In the genomic region with DNA sequence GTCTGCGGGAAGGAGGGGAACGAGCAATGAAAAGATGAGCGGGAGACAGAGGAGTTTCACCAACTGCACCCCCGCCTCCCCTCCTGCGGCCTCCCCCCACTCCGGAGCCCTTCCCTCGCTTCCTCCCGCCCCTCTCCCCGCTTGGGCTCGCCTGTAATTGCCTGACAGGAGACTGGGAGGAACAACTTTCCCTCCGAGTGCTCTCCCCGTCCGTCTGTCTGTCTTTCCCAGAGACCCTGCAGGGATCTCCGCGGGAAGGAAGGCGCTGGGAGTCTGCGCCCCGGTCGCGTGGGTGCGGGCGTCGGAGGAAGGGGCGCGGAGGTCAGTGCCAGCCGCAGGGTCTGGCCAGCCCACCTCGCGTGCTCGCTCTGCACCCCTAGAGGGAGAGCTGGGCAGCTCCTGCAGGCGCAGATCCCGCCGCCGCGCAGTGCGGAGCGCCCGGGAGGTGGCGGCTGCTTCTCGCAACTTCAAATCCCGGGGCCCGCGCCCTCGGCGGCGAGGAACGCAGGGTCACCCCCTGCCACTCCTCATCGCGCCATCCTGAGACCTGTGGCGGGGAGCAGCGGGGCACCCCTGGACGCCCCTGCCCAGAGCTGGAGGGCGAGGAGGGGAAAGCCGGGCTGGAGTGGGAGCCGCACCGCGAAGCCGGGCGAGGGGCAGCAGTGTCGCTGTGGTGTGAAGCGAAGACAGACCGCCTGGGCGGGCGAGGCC, we compare ENCODE assay signal across 8 cellular contexts. TPM values are rescaled to one million over a fixed set of nuclear protein-coding genes. Genes with fewer than 3 reads are reported as not detected.
A peak's percentile ranks its signal among the peaks of the same experiment; 100 is the strongest.
DNase-seq lines count a peak whose midpoint lies in the region; ATAC-seq and TF ChIP-seq lines count a peak whose summit lies in the region.

No MANE protein-coding gene starts in this region.

- H3K4me2 ChIP-seq in trophoblast cell (ENCODE audit: low read length) (peak overlapping the region; percentile 98), Karpas-422 (ENCODE audit: low read depth, low read length, poor library complexity, severe bottlenecking) (no peak overlapping the region)

- peak overlapping the region; percentile 96 for H3K18ac ChIP-seq in trophoblast cell (ENCODE audit: low read length)

- peak overlapping the region; percentile 59 for H4K8ac ChIP-seq in trophoblast cell (ENCODE audit: low read depth, low read length)

- H3K79me1 ChIP-seq in trophoblast cell (ENCODE audit: low read length) = peaks cover 29% of the 10 kb centered on the region

- WGBS in trophoblast cell (ENCODE audit: extremely low coverage, insufficient coverage, insufficient read length) = no CpG with 5 or more reads among the region's 63 CpGs

- H2BK12ac ChIP-seq in trophoblast cell (ENCODE audit: low read length) = peak overlapping the region; percentile 27

- peak; percentile 86 for DNase-seq in BE2C
- peak; percentile 72 for DNase-seq in GOT3 (lab: John Stamatoyannopoulos, UW)
- DNase-seq in OCI-M1 (lab: John Stamatoyannopoulos, UW) = peak; percentile 62
- peak; percentile 11 to 82 for DNase-seq in ascending aorta (ENCODE audit: low spot score in 2 of 2)
- peak; percentile 88 for DNase-seq in left ventricle myocardium superior
- peak; percentile 28 to 58 for DNase-seq in trophoblast cell
- no peak for DNase-seq in Karpas-422

- no peaks in the 10 kb centered on the region for H3K9me2 ChIP-seq in Karpas-422 (replicated peaks; ENCODE audit: insufficient read depth, low read length)

- H4K20me1 ChIP-seq in Karpas-422 (ENCODE audit: insufficient read depth, low read depth, low read length) = no peaks in the 10 kb centered on the region

- H3K36me3 ChIP-seq in BE2C (peaks cover 4% of the 10 kb centered on the region), ascending aorta (peaks cover 0 to under 1% of the 10 kb centered on the region in 2 donors), trophoblast cell (ENCODE audit: control insufficient read depth in 1 of 2, insufficient read depth in 2 of 2, low read length in 2 of 2) (no peaks in the 10 kb centered on the region), Karpas-422 (ENCODE audit: insufficient read depth, low read length) (no peaks in the 10 kb centered on the region)

- TF ChIP-seq CTCF in BE2C (IDR thresholded peaks at IDR 0.05; ENCODE audit: low read depth, low read length) (peak; percentile 55), ascending aorta (IDR thresholded peaks at IDR 0.05) (peak; percentile 68 to 71 (median 68))

- intact Hi-C loops in ascending aorta (cut with DNase I) = loop anchor here (1.0 to 10.0 kb wide), 10 partner anchors 48 to 1304 kb away; no protein-coding TSS in a partner anchor
- intact Hi-C loops in left ventricle myocardium superior (cut with micrococcal nuclease) = no loop called here

- H3K4me3 ChIP-seq in BE2C (ENCODE audit: low read depth, low read length) (peak overlapping the region; percentile 90), ascending aorta (peak overlapping the region; percentile 71 to 93), trophoblast cell (ENCODE audit: low read depth, low read length) (peak overlapping the region; percentile 81), Karpas-422 (ENCODE audit: low read length) (no peak overlapping the region)

- peak overlapping the region; percentile 91 for H2BK120ac ChIP-seq in trophoblast cell (ENCODE audit: insufficient read depth, low read length, poor library complexity)

- peak overlapping the region; percentile 58 for H4K91ac ChIP-seq in trophoblast cell (ENCODE audit: low read depth, low read length)

- H3K27ac ChIP-seq in ascending aorta = peak overlapping the region; percentile 95
- H3K27ac ChIP-seq in trophoblast cell (ENCODE audit: low read depth, low read length) = peak overlapping the region; percentile 84
- H3K27ac ChIP-seq in Karpas-422 (ENCODE audit: low read length) = no peak overlapping the region

- H3K27me3 ChIP-seq in BE2C (no peaks in the 10 kb centered on the region), ascending aorta (no peaks in the 10 kb centered on the region), trophoblast cell (ENCODE audit: insufficient read depth, low read length) (no peaks in the 10 kb centered on the region), Karpas-422 (ENCODE audit: low read length) (no peaks in the 10 kb centered on the region)

- H3K4me1 ChIP-seq in BE2C (no peaks in the 10 kb centered on the region), ascending aorta (peaks cover 0 to 14% of the 10 kb centered on the region in 2 donors), trophoblast cell (ENCODE audit: control insufficient read depth in 1 of 2, insufficient read depth in 2 of 2, low read length in 2 of 2) (peaks cover 4 to 9% of the 10 kb centered on the region in 2 experiments), Karpas-422 (ENCODE audit: low read length) (no peaks in the 10 kb centered on the region)

- ATAC-seq in left ventricle myocardium superior (peak; percentile 71), HG03378 (IDR thresholded peaks at IDR 0.05; ENCODE audit: unreplicated experiment) (no peak)

- H3K23ac ChIP-seq in trophoblast cell (ENCODE audit: low read length) = no peak overlapping the region

- H2AK5ac ChIP-seq in trophoblast cell (ENCODE audit: low read length) = no peak overlapping the region

- H2AFZ ChIP-seq in trophoblast cell (ENCODE audit: insufficient read depth, low read length, poor library complexity) = peak overlapping the region; percentile 82
- no peak overlapping the region for H2AFZ ChIP-seq in Karpas-422 (ENCODE audit: low read length)

- peak overlapping the region; percentile 89 for H2BK5ac ChIP-seq in trophoblast cell (ENCODE audit: low read depth, low read length, poor library complexity)

- peak overlapping the region; percentile 63 for H3K9ac ChIP-seq in trophoblast cell (ENCODE audit: low read length)
- H3K9ac ChIP-seq in Karpas-422 (ENCODE audit: low read length) = no peak overlapping the region

- peak overlapping the region; percentile 10 for H4K12ac ChIP-seq in trophoblast cell (ENCODE audit: low read depth, low read length)

- H3K9me3 ChIP-seq in BE2C (no peaks in the 10 kb centered on the region), ascending aorta (no peaks in the 10 kb centered on the region), trophoblast cell (ENCODE audit: insufficient read depth, low read depth, low read length) (no peaks in the 10 kb centered on the region), Karpas-422 (ENCODE audit: low read length) (no peaks in the 10 kb centered on the region)

- peaks cover 25% of the 10 kb centered on the region for H3K79me2 ChIP-seq in trophoblast cell (ENCODE audit: control insufficient read depth, insufficient read depth, low read length, poor library complexity)
- no peaks in the 10 kb centered on the region for H3K79me2 ChIP-seq in Karpas-422 (ENCODE audit: low read length)

- H3K4ac ChIP-seq in trophoblast cell (ENCODE audit: low read depth, low read length) = peak overlapping the region; percentile 35

- H3K14ac ChIP-seq in trophoblast cell (ENCODE audit: low read length) = peak overlapping the region; percentile 82

RNA-seq across cellular contexts. Expression of a gene that starts 0.5 kb away (rescaled TPM):
- 56.6 TPM for polyA plus RNA-seq in BE2C (2012; ENCODE audit: insufficient read depth, insufficient read length, low read depth)
- total RNA-seq in ascending aorta = 122 TPM
- 175 TPM for total RNA-seq in left ventricle myocardium superior
- polyA plus RNA-seq in trophoblast cell (2013) = 79.2 and 81.6 TPM in 2 replicates
- 0.71 TPM in 1 of 2 replicates, not detected in the other for total RNA-seq in Karpas-422 (2014; rRNA removed; shearing (Covaris generic); ENCODE audit: low replicate concordance)

Comparison
In these comparisons a context has a peak if more than half of its experiments do, and no peak if none do; other contexts are left out.
1. RNA of a gene that starts 0.5 kb away (total RNA-seq): 175 TPM in left ventricle myocardium superior (single experiment) and 122 TPM in ascending aorta (single experiment); 0.71 TPM in Karpas-422; every median in the first group is over 10 times any median in the second.